ENCODE assay signal across 20 cellular contexts in the genomic region with DNA sequence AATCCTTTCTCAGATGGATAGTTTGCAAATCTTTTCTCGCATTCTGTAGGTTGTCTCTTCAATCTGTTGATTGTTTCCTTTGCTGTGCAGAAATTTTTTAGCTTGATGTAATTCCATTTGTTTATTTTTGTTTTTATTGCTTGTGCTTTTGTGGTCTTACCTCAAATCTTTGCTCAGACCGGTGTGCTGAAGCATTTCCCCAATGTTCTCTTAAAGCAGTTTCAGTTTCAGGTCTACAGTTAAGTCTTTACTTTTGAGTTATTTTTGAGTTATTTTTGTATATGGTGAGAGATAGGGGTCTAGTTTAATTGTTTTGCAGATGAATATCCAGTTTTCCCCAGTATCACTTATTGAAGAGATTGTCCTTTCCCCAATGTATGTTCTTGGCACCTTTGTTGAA. TPM values are rescaled to one million over a fixed set of nuclear protein-coding genes. Genes with fewer than 3 reads are reported as not detected.
DNase-seq lines count a peak whose midpoint lies in the region; ATAC-seq and TF ChIP-seq lines count a peak whose summit lies in the region.
"Had no signal": no experiment of that assay in that cellular context is flagged by ENCODE, and none has a peak within 500 bp of the region (broad histone marks: within the 10 kb centered on the region; RNA-seq: fewer than 3 reads in every experiment).

No MANE protein-coding gene starts in this region.

- no peaks in the 10 kb centered on the region for H4K20me1 ChIP-seq in DOHH2 (ENCODE audit: control insufficient read depth, insufficient read depth, low read depth, low read length)

- H3K9me3 ChIP-seq in DOHH2 (ENCODE audit: control insufficient read depth, insufficient read depth, low read length), result peaks cover 5% of the 10 kb centered on the region; the same call in 1 of the 2 replicates
- H3K9me3 ChIP-seq: breast epithelium, left lung, upper lobe of right lung had no signal

- DNase-seq in AG20443 (ENCODE audit: low spot score), result no peak
- DNase-seq in COLO668 (lab: John Stamatoyannopoulos, UW; ENCODE audit: unreplicated experiment), result no peak
- DNase-seq in islet precursor cell, result no peak
- no peak for DNase-seq in left ventricle myocardium superior
- DNase-seq: 8988T; dorsolateral prefrontal cortex; erythroblast; left lung; NCI-H1930; NCI-H510A treated with DMSO at 0.1 percent for 48 hours; stimulated activated CD4-positive, alpha-beta T cell treated with anti-CD3 and anti-CD28 coated beads, Interleukin-1b, Interleukin-23, amount 100 ng/mL, for 48 hours; stimulated activated naive CD8-positive, alpha-beta T cell treated with anti-CD3 and anti-CD28 coated beads, Interleukin-15, amount 100 ng/mL, for 72 hours; T-helper 17 cell; upper lobe of right lung had no signal

- no peaks in the 10 kb centered on the region for H3K9me2 ChIP-seq in DOHH2 (replicated peaks; ENCODE audit: control insufficient read depth, low read length)

- peak overlapping the region; percentile 37 for H3K4me2 ChIP-seq in DOHH2 (ENCODE audit: low read length)

- H3K27ac ChIP-seq in DOHH2 (ENCODE audit: low read depth, low read length), result peak overlapping the region; percentile 40
- H3K27ac ChIP-seq: breast epithelium, dorsolateral prefrontal cortex, left lung, upper lobe of right lung had no signal

- H3K4me1 ChIP-seq in DOHH2 (ENCODE audit: control insufficient read depth, low read length), result peaks cover 17% of the 10 kb centered on the region
- H3K4me1 ChIP-seq: breast epithelium, left lung, upper lobe of right lung had no signal

- ATAC-seq in GM18907 (IDR thresholded peaks at IDR 0.05; ENCODE audit: unreplicated experiment) (peak; percentile 55), GM21825 (IDR thresholded peaks at IDR 0.05; ENCODE audit: unreplicated experiment) (peak; percentile 61), HG03159 (IDR thresholded peaks at IDR 0.05; ENCODE audit: unreplicated experiment) (peak; percentile 79), left ventricle myocardium superior (no peak)
- ATAC-seq: left lung; sciatic nerve; stimulated activated naive CD8-positive, alpha-beta T cell treated with anti-CD3 and anti-CD28 coated beads, Interleukin-15, amount 100 ng/mL, for 72 hours; T-helper 17 cell; upper lobe of right lung had no signal

- no peaks in the 10 kb centered on the region for H3K36me3 ChIP-seq in DOHH2 (ENCODE audit: control insufficient read depth, low read length)
- H3K36me3 ChIP-seq: breast epithelium, left lung, upper lobe of right lung had no signal

- no peaks in the 10 kb centered on the region for H3K27me3 ChIP-seq in DOHH2 (ENCODE audit: control insufficient read depth, low read length)
- H3K27me3 ChIP-seq: upper lobe of right lung had no signal

- H3K79me2 ChIP-seq in DOHH2 (ENCODE audit: control insufficient read depth, low read length), result no peaks in the 10 kb centered on the region

- H3K4me3 ChIP-seq in DOHH2 (ENCODE audit: low read length), result peak overlapping the region; percentile 33
- H3K4me3 ChIP-seq: breast epithelium, dorsolateral prefrontal cortex, left lung, upper lobe of right lung had no signal

- no peaks in the 10 kb centered on the region for H3F3A ChIP-seq in DOHH2 (ENCODE audit: control insufficient read depth, insufficient read depth)

- intact Hi-C loops in left ventricle myocardium superior (cut with micrococcal nuclease), result no loop called here

- no peak for TF ChIP-seq CTCF in DOHH2 (IDR thresholded peaks at IDR 0.05; ENCODE audit: low read depth, low read length, poor library complexity, severe bottlenecking)

RNA-seq across cellular contexts. Expression of a gene that starts 18.2 kb away (rescaled TPM):
- total RNA-seq in left ventricle myocardium superior, result 3.6 TPM

RNA-seq across cellular contexts. Expression of a gene that starts 52.9 kb away (rescaled TPM):
- total RNA-seq in left ventricle myocardium superior, result 1.4 TPM
